1 cellular context compared by ENCODE assay signal in the genomic region with DNA sequence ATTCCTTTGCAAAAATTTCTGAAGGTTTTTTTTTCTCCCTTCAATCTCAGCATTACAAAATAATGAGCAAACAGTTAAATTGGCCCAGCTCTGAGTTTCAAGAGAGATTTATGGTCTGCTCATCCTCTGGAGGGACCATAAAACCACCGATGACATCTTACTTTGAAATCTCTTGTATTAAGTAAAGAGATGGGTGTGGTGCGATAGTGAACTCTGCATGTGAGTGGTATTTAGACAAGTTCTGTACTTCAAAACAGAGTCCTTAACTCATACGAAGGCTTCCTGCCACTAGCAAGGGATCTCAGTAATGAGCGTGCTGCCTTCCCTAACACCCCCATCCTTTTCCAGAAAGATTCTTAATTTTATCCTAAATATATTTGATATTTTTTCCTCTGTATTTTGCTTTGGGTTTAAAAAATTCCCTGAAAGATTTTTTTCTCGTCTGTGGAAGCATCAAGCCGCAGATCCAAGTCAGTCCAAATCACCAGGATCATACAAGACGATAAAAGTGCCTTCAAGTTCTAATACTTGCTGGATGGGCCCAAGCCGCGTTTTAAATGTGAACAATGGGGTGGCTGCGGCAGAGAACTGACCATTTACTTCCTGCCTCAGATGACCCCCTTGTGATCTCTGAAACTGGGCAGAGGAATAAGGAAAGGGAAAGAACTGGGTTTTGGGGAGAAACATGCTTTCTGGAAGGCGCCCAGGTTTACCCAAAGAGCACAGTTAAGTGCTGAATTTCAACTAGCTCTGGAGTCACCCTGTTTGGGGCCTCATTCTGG.
TF ChIP-seq lines count a peak whose summit lies in the region.

No MANE protein-coding gene starts in this region.

TF ChIP-seq in HepG2, 621 proteins besides CTCF, POLR2A, EP300 and RAD21 (continued from another document and continues in another):
- TF ChIP-seq ZNF251 (CRISPR knock-in tag; IDR thresholded peaks at IDR 0.05) (no peak), NFATC3 (CRISPR knock-in tag; IDR thresholded peaks at IDR 0.05) (no peak), PREB (CRISPR knock-in tag; IDR thresholded peaks at IDR 0.05) (no peak), NFE2L1 (CRISPR knock-in tag; IDR thresholded peaks at IDR 0.05; ENCODE audit: borderline replicate concordance) (no peak), BCL6 (CRISPR knock-in tag; IDR thresholded peaks at IDR 0.05) (no peak), ZNF703 (CRISPR knock-in tag; IDR thresholded peaks at IDR 0.05; ENCODE audit: borderline replicate concordance) (peak; percentile 37), SKIL (CRISPR knock-in tag; IDR thresholded peaks at IDR 0.05; ENCODE audit: borderline replicate concordance) (no peak), ZFYVE20 (CRISPR knock-in tag; IDR thresholded peaks at IDR 0.05; ENCODE audit: borderline replicate concordance, low read depth) (no peak), CENPBD1 (CRISPR knock-in tag; IDR thresholded peaks at IDR 0.05; ENCODE audit: borderline replicate concordance, low read depth) (peak; percentile 57; the same call in 1 of the 2 replicates), ETV5 (CRISPR knock-in tag; IDR thresholded peaks at IDR 0.05; ENCODE audit: borderline replicate concordance) (peak; percentile 21; the same call in 1 of the 2 replicates), BORCS8-MEF2B (CRISPR knock-in tag; IDR thresholded peaks at IDR 0.05) (no peak), ZNF33A (CRISPR knock-in tag; IDR thresholded peaks at IDR 0.05; ENCODE audit: borderline replicate concordance) (no peak), ZNF879 (CRISPR knock-in tag; IDR thresholded peaks at IDR 0.05) (no peak), JUN (CRISPR knock-in tag; IDR thresholded peaks at IDR 0.05) (no peak), ZSCAN21 (CRISPR knock-in tag; IDR thresholded peaks at IDR 0.05; ENCODE audit: borderline replicate concordance) (no peak), FOXC1 (CRISPR knock-in tag; IDR thresholded peaks at IDR 0.05; ENCODE audit: borderline replicate concordance) (no peak), HNF4G (IDR thresholded peaks at IDR 0.05; ENCODE audit: borderline replicate concordance, low read depth, low read length) (no peak), HNF4G (CRISPR knock-in tag; IDR thresholded peaks at IDR 0.05; ENCODE audit: borderline replicate concordance, low read depth) (no peak), KIAA2018 (CRISPR knock-in tag; IDR thresholded peaks at IDR 0.05; ENCODE audit: borderline replicate concordance) (no peak), SNAPC2 (CRISPR knock-in tag; IDR thresholded peaks at IDR 0.05) (0 out of 2 replicates have a peak, but pooled peaks have one; percentile 1), RFXAP (CRISPR knock-in tag; IDR thresholded peaks at IDR 0.05; ENCODE audit: borderline replicate concordance) (0 out of 2 replicates have a peak, but pooled peaks have one; percentile 12), ZNF746 (CRISPR knock-in tag; IDR thresholded peaks at IDR 0.05) (no peak), SIN3B (IDR thresholded peaks at IDR 0.05; ENCODE audit: low read length) (no peak), ERF (CRISPR knock-in tag; IDR thresholded peaks at IDR 0.05) (no peak; the same call in 1 of the 2 replicates), DPF2 (CRISPR knock-in tag; IDR thresholded peaks at IDR 0.05; ENCODE audit: borderline replicate concordance, low read depth) (no peak), NFRKB (IDR thresholded peaks at IDR 0.05) (no peak), FOXA3 (CRISPR knock-in tag; IDR thresholded peaks at IDR 0.05) (no peak), MYNN (CRISPR knock-in tag; IDR thresholded peaks at IDR 0.05; ENCODE audit: low read depth) (0 out of 2 replicates have a peak, but pooled peaks have one; percentile 13)
- TF ChIP-seq, protein P1, sequence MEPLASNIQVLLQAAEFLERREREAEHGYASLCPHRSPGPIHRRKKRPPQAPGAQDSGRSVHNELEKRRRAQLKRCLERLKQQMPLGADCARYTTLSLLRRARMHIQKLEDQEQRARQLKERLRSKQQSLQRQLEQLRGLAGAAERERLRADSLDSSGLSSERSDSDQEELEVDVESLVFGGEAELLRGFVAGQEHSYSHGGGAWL (CRISPR knock-in tag; IDR thresholded peaks at IDR 0.05) = no peak
- TF ChIP-seq, protein P2, sequence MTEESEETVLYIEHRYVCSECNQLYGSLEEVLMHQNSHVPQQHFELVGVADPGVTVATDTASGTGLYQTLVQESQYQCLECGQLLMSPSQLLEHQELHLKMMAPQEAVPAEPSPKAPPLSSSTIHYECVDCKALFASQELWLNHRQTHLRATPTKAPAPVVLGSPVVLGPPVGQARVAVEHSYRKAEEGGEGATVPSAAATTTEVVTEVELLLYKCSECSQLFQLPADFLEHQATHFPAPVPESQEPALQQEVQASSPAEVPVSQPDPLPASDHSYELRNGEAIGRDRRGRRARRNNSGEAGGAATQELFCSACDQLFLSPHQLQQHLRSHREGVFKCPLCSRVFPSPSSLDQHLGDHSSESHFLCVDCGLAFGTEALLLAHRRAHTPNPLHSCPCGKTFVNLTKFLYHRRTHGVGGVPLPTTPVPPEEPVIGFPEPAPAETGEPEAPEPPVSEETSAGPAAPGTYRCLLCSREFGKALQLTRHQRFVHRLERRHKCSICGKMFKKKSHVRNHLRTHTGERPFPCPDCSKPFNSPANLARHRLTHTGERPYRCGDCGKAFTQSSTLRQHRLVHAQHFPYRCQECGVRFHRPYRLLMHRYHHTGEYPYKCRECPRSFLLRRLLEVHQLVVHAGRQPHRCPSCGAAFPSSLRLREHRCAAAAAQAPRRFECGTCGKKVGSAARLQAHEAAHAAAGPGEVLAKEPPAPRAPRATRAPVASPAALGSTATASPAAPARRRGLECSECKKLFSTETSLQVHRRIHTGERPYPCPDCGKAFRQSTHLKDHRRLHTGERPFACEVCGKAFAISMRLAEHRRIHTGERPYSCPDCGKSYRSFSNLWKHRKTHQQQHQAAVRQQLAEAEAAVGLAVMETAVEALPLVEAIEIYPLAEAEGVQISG (CRISPR knock-in tag; IDR thresholded peaks at IDR 0.05) = no peak
- TF ChIP-seq, protein P3, sequence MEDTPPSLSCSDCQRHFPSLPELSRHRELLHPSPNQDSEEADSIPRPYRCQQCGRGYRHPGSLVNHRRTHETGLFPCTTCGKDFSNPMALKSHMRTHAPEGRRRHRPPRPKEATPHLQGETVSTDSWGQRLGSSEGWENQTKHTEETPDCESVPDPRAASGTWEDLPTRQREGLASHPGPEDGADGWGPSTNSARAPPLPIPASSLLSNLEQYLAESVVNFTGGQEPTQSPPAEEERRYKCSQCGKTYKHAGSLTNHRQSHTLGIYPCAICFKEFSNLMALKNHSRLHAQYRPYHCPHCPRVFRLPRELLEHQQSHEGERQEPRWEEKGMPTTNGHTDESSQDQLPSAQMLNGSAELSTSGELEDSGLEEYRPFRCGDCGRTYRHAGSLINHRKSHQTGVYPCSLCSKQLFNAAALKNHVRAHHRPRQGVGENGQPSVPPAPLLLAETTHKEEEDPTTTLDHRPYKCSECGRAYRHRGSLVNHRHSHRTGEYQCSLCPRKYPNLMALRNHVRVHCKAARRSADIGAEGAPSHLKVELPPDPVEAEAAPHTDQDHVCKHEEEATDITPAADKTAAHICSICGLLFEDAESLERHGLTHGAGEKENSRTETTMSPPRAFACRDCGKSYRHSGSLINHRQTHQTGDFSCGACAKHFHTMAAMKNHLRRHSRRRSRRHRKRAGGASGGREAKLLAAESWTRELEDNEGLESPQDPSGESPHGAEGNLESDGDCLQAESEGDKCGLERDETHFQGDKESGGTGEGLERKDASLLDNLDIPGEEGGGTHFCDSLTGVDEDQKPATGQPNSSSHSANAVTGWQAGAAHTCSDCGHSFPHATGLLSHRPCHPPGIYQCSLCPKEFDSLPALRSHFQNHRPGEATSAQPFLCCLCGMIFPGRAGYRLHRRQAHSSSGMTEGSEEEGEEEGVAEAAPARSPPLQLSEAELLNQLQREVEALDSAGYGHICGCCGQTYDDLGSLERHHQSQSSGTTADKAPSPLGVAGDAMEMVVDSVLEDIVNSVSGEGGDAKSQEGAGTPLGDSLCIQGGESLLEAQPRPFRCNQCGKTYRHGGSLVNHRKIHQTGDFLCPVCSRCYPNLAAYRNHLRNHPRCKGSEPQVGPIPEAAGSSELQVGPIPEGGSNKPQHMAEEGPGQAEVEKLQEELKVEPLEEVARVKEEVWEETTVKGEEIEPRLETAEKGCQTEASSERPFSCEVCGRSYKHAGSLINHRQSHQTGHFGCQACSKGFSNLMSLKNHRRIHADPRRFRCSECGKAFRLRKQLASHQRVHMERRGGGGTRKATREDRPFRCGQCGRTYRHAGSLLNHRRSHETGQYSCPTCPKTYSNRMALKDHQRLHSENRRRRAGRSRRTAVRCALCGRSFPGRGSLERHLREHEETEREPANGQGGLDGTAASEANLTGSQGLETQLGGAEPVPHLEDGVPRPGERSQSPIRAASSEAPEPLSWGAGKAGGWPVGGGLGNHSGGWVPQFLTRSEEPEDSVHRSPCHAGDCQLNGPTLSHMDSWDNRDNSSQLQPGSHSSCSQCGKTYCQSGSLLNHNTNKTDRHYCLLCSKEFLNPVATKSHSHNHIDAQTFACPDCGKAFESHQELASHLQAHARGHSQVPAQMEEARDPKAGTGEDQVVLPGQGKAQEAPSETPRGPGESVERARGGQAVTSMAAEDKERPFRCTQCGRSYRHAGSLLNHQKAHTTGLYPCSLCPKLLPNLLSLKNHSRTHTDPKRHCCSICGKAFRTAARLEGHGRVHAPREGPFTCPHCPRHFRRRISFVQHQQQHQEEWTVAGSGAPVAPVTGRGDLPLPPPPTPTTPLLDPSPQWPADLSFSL (CRISPR knock-in tag; IDR thresholded peaks at IDR 0.05) = no peak
